Comparison of ENCODE assay signal across 1 cellular context in genomic region chr13:47897411-47898050, GRCh38.
TF ChIP-seq lines count a peak whose summit lies in the region.

No MANE protein-coding gene starts in this region.

TF ChIP-seq in HCT116, 20 proteins besides CTCF, POLR2A, EP300 and RAD21 (continued from another document):
- TF ChIP-seq, protein P1, sequence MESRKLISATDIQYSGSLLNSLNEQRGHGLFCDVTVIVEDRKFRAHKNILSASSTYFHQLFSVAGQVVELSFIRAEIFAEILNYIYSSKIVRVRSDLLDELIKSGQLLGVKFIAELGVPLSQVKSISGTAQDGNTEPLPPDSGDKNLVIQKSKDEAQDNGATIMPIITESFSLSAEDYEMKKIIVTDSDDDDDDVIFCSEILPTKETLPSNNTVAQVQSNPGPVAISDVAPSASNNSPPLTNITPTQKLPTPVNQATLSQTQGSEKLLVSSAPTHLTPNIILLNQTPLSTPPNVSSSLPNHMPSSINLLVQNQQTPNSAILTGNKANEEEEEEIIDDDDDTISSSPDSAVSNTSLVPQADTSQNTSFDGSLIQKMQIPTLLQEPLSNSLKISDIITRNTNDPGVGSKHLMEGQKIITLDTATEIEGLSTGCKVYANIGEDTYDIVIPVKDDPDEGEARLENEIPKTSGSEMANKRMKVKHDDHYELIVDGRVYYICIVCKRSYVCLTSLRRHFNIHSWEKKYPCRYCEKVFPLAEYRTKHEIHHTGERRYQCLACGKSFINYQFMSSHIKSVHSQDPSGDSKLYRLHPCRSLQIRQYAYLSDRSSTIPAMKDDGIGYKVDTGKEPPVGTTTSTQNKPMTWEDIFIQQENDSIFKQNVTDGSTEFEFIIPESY (IDR thresholded peaks at IDR 0.05; ENCODE audit: extremely low read depth, insufficient replicate concordance, low read length): no peak
